In genomic region chr17:42362245-42362961, GRCh38 we compare ENCODE assay signal across 10 cellular contexts. TPM values are rescaled to one million over a fixed set of nuclear protein-coding genes. Genes with fewer than 3 reads are reported as not detected.
A peak's percentile ranks its signal among the peaks of the same experiment; 100 is the strongest.
DNase-seq lines count a peak whose midpoint lies in the region; ATAC-seq and TF ChIP-seq lines count a peak whose summit lies in the region.
"Had no signal": no experiment of that assay in that cellular context is flagged by ENCODE, and none has a peak within 500 bp of the region (broad histone marks: within the 10 kb centered on the region; RNA-seq: fewer than 3 reads in every experiment).

No MANE protein-coding gene starts in this region.

- TF ChIP-seq POLR2A in vagina (IDR thresholded peaks at IDR 0.05), result no peak

- no peaks in the 10 kb centered on the region for H3K27me3 ChIP-seq in cardiac muscle cell
- H3K27me3 ChIP-seq in vagina, result no peaks in the 10 kb centered on the region
- H3K27me3 ChIP-seq: BLaER1 treated with 17β-estradiol and CSF1 and Interleukin-3, amounts not matched to agents 10 nM and 100 nM had no signal

- no peak for DNase-seq in activated CD4-positive, alpha-beta T cell treated with anti-CD3 and anti-CD28 coated beads for 36 hours
- DNase-seq in activated CD4-positive, alpha-beta T cell treated with anti-CD3 and anti-CD28 coated beads for 1 hour, result no peak
- peak; percentile 84 for DNase-seq in RPMI7951 (ENCODE audit: low read depth)
- no peak for DNase-seq in cardiac muscle cell (ENCODE audit: low read depth in 1 of 2, low spot score in 1 of 2)
- no peak for DNase-seq in stimulated activated naive CD8-positive, alpha-beta T cell treated with anti-CD3 and anti-CD28 coated beads, Interleukin-15, amount 100 ng/mL, for 72 hours
- DNase-seq in vagina (ENCODE audit: extremely low spot score in 2 of 2), result no peak
- DNase-seq: HFFc6 had no signal

- H3K27ac ChIP-seq in cardiac muscle cell, result peak overlapping the region; percentile 7
- H3K27ac ChIP-seq in vagina, result no peak overlapping the region
- H3K27ac ChIP-seq: BLaER1 treated with 17β-estradiol and CSF1 and Interleukin-3, amounts not matched to agents 10 nM and 100 nM had no signal

- H3K36me3 ChIP-seq in cardiac muscle cell (no peaks in the 10 kb centered on the region), vagina (no peaks in the 10 kb centered on the region)

- CTCF ChIA-PET in activated CD4-positive, alpha-beta T cell treated with anti-CD3 and anti-CD28 coated beads for 36 hours (lab: Charles Lee), result interaction anchor here (0.6 to 1.6 kb wide), 12 partner anchors 18 to 265 kb away, joined by 3 to 4 read pairs (median 3); no protein-coding TSS in a partner anchor

- H3K36me3 Mint-ChIP-seq in activated CD4-positive, alpha-beta T cell treated with anti-CD3 and anti-CD28 coated beads for 36 hours (ENCODE audit: low read depth), result peaks cover 56% of the 10 kb centered on the region

- ATAC-seq in activated CD4-positive, alpha-beta T cell treated with anti-CD3 and anti-CD28 coated beads for 36 hours, result no peak
- no peak for ATAC-seq in stimulated activated naive CD8-positive, alpha-beta T cell treated with anti-CD3 and anti-CD28 coated beads, Interleukin-15, amount 100 ng/mL, for 72 hours
- ATAC-seq in GM21717 (IDR thresholded peaks at IDR 0.05; ENCODE audit: unreplicated experiment) (no peak), GM21528 (IDR thresholded peaks at IDR 0.05; ENCODE audit: low FRiP score, unreplicated experiment) (no peak)

- H3K4me1 ChIP-seq in cardiac muscle cell (ENCODE audit: low read depth), result peaks cover 11% of the 10 kb centered on the region
- H3K4me1 ChIP-seq in vagina, result peaks cover 72% of the 10 kb centered on the region

- H3K9me3 ChIP-seq in cardiac muscle cell (ENCODE audit: low read depth) (no peaks in the 10 kb centered on the region), vagina (no peaks in the 10 kb centered on the region)
- H3K9me3 ChIP-seq: BLaER1 treated with 17β-estradiol and CSF1 and Interleukin-3, amounts not matched to agents 10 nM and 100 nM had no signal

- H3K9me3 Mint-ChIP-seq in activated CD4-positive, alpha-beta T cell treated with anti-CD3 and anti-CD28 coated beads for 36 hours (ENCODE audit: low read depth), result peaks cover 2% of the 10 kb centered on the region
- H3K9me3 Mint-ChIP-seq in stimulated activated naive CD8-positive, alpha-beta T cell treated with anti-CD3 and anti-CD28 coated beads, Interleukin-15, amount 100 ng/mL, for 72 hours, result no peaks in the 10 kb centered on the region
- H3K9me3 Mint-ChIP-seq: HFFc6 had no signal

- H3K4me3 ChIP-seq in cardiac muscle cell, result no peak overlapping the region
- H3K4me3 ChIP-seq in vagina, result no peak overlapping the region
- H3K4me3 ChIP-seq: BLaER1 treated with 17β-estradiol and CSF1 and Interleukin-3, amounts not matched to agents 10 nM and 100 nM had no signal

- peaks cover 82% of the 10 kb centered on the region for H3K4me1 Mint-ChIP-seq in activated CD4-positive, alpha-beta T cell treated with anti-CD3 and anti-CD28 coated beads for 36 hours
- peaks cover 83% of the 10 kb centered on the region for H3K4me1 Mint-ChIP-seq in stimulated activated naive CD8-positive, alpha-beta T cell treated with anti-CD3 and anti-CD28 coated beads, Interleukin-15, amount 100 ng/mL, for 72 hours

- H3K4me3 Mint-ChIP-seq in activated CD4-positive, alpha-beta T cell treated with anti-CD3 and anti-CD28 coated beads for 36 hours, result peak overlapping the region; percentile 42
- peak overlapping the region; percentile 27 to 52 for H3K4me3 Mint-ChIP-seq in stimulated activated naive CD8-positive, alpha-beta T cell treated with anti-CD3 and anti-CD28 coated beads, Interleukin-15, amount 100 ng/mL, for 72 hours
- H3K4me3 Mint-ChIP-seq: HFFc6 had no signal

- H3K27ac Mint-ChIP-seq in activated CD4-positive, alpha-beta T cell treated with anti-CD3 and anti-CD28 coated beads for 36 hours, result peak overlapping the region; percentile 83
- H3K27ac Mint-ChIP-seq in stimulated activated naive CD8-positive, alpha-beta T cell treated with anti-CD3 and anti-CD28 coated beads, Interleukin-15, amount 100 ng/mL, for 72 hours, result no peak overlapping the region
- H3K27ac Mint-ChIP-seq: HFFc6 had no signal

- H3K27me3 Mint-ChIP-seq in activated CD4-positive, alpha-beta T cell treated with anti-CD3 and anti-CD28 coated beads for 36 hours, result no peaks in the 10 kb centered on the region
- no peaks in the 10 kb centered on the region for H3K27me3 Mint-ChIP-seq in stimulated activated naive CD8-positive, alpha-beta T cell treated with anti-CD3 and anti-CD28 coated beads, Interleukin-15, amount 100 ng/mL, for 72 hours

- intact Hi-C loops in activated CD4-positive, alpha-beta T cell treated with anti-CD3 and anti-CD28 coated beads for 36 hours (cut with DNase I, micrococcal nuclease), result loop anchor here (1.0 to 2.0 kb wide), 4 partner anchors 20 to 42 kb away; partner anchors contain the start of gene STAT3 (in 2 of the 2)
- intact Hi-C loops in vagina (cut with DNase I), result no loop called here

- TF ChIP-seq CTCF in cardiac muscle cell (IDR thresholded peaks at IDR 0.05; ENCODE audit: low read depth, low read length) (no peak), vagina (IDR thresholded peaks at IDR 0.05) (no peak)

- POLR2A ChIA-PET in activated CD4-positive, alpha-beta T cell treated with anti-CD3 and anti-CD28 coated beads for 36 hours (lab: Charles Lee), result interaction anchor here (1.0 to 1.8 kb wide), 4 partner anchors 20 to 26 kb away, joined by 3 to 16 read pairs (median 8); partner anchors contain the start of gene STAT3

RNA-seq across cellular contexts. Expression of gene STAT3, which starts 25.8 kb away (rescaled TPM):
- 100 to 1,000 TPM; 332 to 345 TPM for total RNA-seq in activated CD4-positive, alpha-beta T cell treated with anti-CD3 and anti-CD28 coated beads for 36 hours
- 40.6 and 44.6 TPM in 2 replicates for total RNA-seq in RPMI7951 (2014; rRNA removed; shearing (Covaris generic))
- total RNA-seq in cardiac muscle cell (82.1 and 87.8 TPM in 2 replicates), vagina (210 TPM)
- 82.7 and 102 TPM in 2 replicates for polyA plus RNA-seq in cardiac muscle cell
